In genomic region chr19:45450042-45450380, GRCh38 we compare ENCODE assay signal across 8 cellular contexts. TPM values are rescaled to one million over a fixed set of nuclear protein-coding genes. Genes with fewer than 3 reads are reported as not detected.
DNase-seq lines count a peak whose midpoint lies in the region; ATAC-seq and TF ChIP-seq lines count a peak whose summit lies in the region.

No MANE protein-coding gene starts in this region.

- ATAC-seq in T-cell (replicated peaks in 1 of 4) (peak in 3 of 4 experiments; percentile 13 to 35 (median 17)), sciatic nerve (peak; percentile 3)

- no peaks in the 10 kb centered on the region for H3K9me3 Mint-ChIP-seq in T-cell

- CTCF ChIA-PET in T-cell (lab: Charles Lee), result interaction anchor here in 1 of 2 donors (1.0 to 1.9 kb wide), 2 partner anchors 10 to 29 kb away, joined by 3 to 9 read pairs; no protein-coding TSS in a partner anchor

- H3K4me3 ChIP-seq in fibroblast of pulmonary artery (replicated peaks; ENCODE audit: low read depth, low read length), result peak overlapping the region; percentile 58

- H3K36me3 Mint-ChIP-seq in T-cell, result no peaks in the 10 kb centered on the region

- DNase-seq in NCI-H2107 treated with DMSO at 0.1 percent for 48 hours (lab: John Stamatoyannopoulos, UW; ENCODE audit: unreplicated experiment) (peak; percentile 3), NCI-H2107 (lab: John Stamatoyannopoulos, UW) (no peak), T-cell (peak in 4 of 34 experiments; percentile 38 to 46 (median 38)), fibroblast of pulmonary artery (ENCODE audit: low read depth) (no peak), sciatic nerve (ENCODE audit: low spot score) (no peak), NCI-H524 (lab: John Stamatoyannopoulos, UW) (no peak), C1 segment of cervical spinal cord (lab: John Stamatoyannopoulos, UW) (no peak), SW480 (ENCODE audit: low spot score) (no peak)

- intact Hi-C loops in sciatic nerve (cut with DNase I), result no loop called here

- TF ChIP-seq CTCF in fibroblast of pulmonary artery (IDR thresholded peaks at IDR 0.05; ENCODE audit: low read length, missing control alignments), result no peak

- POLR2A ChIA-PET in T-cell (lab: Charles Lee), result interaction anchor here in 1 of 2 donors (3.0 kb wide), 1 partner anchor 19 kb away, joined by 30 read pairs; the partner anchor contains the start of gene FOSB

- no peaks in the 10 kb centered on the region for H3K27me3 Mint-ChIP-seq in T-cell

- H3K27ac Mint-ChIP-seq in T-cell, result peak overlapping the region; percentile 98 to 99

- peaks cover 49 to 61% (median 50%) of the 10 kb centered on the region in 3 donors for H3K4me1 Mint-ChIP-seq in T-cell

- peak overlapping the region; percentile 93 to 95 (median 94) for H3K4me3 Mint-ChIP-seq in T-cell

RNA-seq across cellular contexts. Expression of gene FOSB, which starts 17.8 kb away (rescaled TPM):
- total RNA-seq in T-cell (1,000 to 10,000 TPM in 1 of 5 donors, 100 to 1,000 TPM in 1, 10 to 100 TPM in 1, 1 to 10 TPM in 2; 6.7 to 1,173 (median 10.4) TPM), sciatic nerve (3.7 TPM)

RNA-seq across cellular contexts. Expression of gene ERCC1, which starts 26.3 kb away (rescaled TPM):
- total RNA-seq in T-cell (10 to 100 TPM; 41.7 to 55.4 (median 51.6) TPM), sciatic nerve (58.6 TPM)

RNA-seq across cellular contexts. Expression of gene POLR1G, which starts 43.6 kb away (rescaled TPM):
- total RNA-seq in T-cell (1 to 10 TPM in 3 of 5 donors, under 1 TPM in 2; 0.82 to 6.2 (median 5.0) TPM), sciatic nerve (2.3 TPM)

RNA-seq across cellular contexts. Expression of gene PPP1R13L, which starts 45.1 kb away (rescaled TPM):
- 10 to 100 TPM in 4 of 5 donors, 1 to 10 TPM in 1; 7.9 to 15.7 (median 12.5) TPM for total RNA-seq in T-cell
- total RNA-seq in sciatic nerve, result 20.7 TPM

RNA-seq across cellular contexts. Expression of gene RTN2, which starts 46.8 kb away (rescaled TPM):
- total RNA-seq in T-cell, result 1 to 10 TPM; 1.7 to 2.5 (median 2.2) TPM
- 4.0 TPM for total RNA-seq in sciatic nerve
